1 cellular context compared by ENCODE assay signal in genomic region chr4:77076889-77077635, GRCh38.
TF ChIP-seq lines count a peak whose summit lies in the region.

No MANE protein-coding gene starts in this region.

TF ChIP-seq in IMR-90, 13 proteins besides CTCF, POLR2A, EP300 and RAD21:
- TF ChIP-seq SMC3 (IDR thresholded peaks at IDR 0.05; ENCODE audit: low read depth, low read length) (no peak), CHD1 (IDR thresholded peaks at IDR 0.05; ENCODE audit: low read depth, low read length) (no peak), CEBPB (IDR thresholded peaks at IDR 0.05; ENCODE audit: low read depth, low read length) (no peak), MAZ (IDR thresholded peaks at IDR 0.05; ENCODE audit: borderline replicate concordance, low read depth, low read length) (no peak), BHLHE40 (IDR thresholded peaks at IDR 0.05; ENCODE audit: low read depth, low read length) (no peak), RFX5 (IDR thresholded peaks at IDR 0.05; ENCODE audit: low read depth, low read length) (no peak), FOS (IDR thresholded peaks at IDR 0.05; ENCODE audit: low read depth, low read length) (no peak), MXI1 (IDR thresholded peaks at IDR 0.05; ENCODE audit: borderline replicate concordance, low read depth, low read length) (no peak), ELK1 (IDR thresholded peaks at IDR 0.05; ENCODE audit: borderline replicate concordance, low read depth, low read length) (no peak), NFE2L2 (IDR thresholded peaks at IDR 0.05; ENCODE audit: low read depth, low read length) (no peak)
